Comparison of ENCODE assay signal across 8 cellular contexts in the genomic region with DNA sequence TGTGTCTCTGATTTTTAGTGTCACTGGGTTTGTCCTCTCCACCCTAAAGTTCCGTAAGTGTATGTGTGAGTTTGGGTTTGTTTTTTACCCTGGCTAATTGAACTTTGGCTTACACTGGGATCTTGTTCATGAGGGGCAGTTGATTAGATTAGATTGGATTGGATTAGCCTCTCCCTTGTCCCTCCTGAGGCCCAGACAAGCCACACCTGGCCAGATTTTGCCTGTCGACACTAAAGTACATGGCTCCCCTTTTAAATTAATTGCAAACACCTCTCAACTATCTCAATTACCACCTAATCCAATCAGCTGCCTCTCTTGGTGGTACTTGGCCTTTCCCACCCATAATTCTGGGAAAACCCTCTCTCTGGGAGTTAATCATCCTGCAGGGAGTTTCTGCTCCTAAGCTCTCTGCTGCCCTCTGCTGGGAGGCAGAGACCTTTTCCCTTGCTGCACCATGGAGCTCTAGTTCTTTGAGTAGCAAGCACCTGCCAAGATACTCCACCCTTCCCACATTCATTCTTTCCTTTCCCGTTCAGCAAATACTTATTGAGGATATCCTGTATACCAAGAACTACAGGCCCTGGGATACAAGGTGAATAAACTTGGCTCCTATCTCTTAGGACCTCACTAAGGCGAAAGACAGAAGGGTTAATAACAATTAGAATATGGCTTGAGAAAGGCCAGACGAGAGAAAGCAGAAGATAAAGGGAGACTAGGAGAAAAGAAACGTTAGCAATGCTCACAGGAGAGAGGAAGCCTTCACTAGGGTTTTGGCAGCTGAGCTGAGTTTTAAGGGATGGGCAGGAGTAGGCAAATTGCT. TPM values are rescaled to one million over a fixed set of nuclear protein-coding genes. Genes with fewer than 3 reads are reported as not detected.
A peak's percentile ranks its signal among the peaks of the same experiment; 100 is the strongest.
DNase-seq lines count a peak whose midpoint lies in the region; ATAC-seq and TF ChIP-seq lines count a peak whose summit lies in the region.

No MANE protein-coding gene starts in this region.

- TF ChIP-seq POLR2A in gastroesophageal sphincter (IDR thresholded peaks at IDR 0.05) (no peak), transverse colon (IDR thresholded peaks at IDR 0.05) (no peak)

- intact Hi-C loops in transverse colon (cut with DNase I; ENCODE audit: low total_unique reads), result loop anchor here (2.0 to 10.0 kb wide), 2 partner anchors 195 to 335 kb away; a partner anchor contains a TSS

- no peaks in the 10 kb centered on the region for H3K79me2 ChIP-seq in Karpas-422 (ENCODE audit: low read length)

- no peaks in the 10 kb centered on the region for H3K9me2 ChIP-seq in Karpas-422 (replicated peaks; ENCODE audit: insufficient read depth, low read length)

- in situ Hi-C loops in transverse colon (cut with MboI; ENCODE audit: low pct_ligation_motif_present in 1 of 4, low pct_unique_long_range_greater_than_20kb in 1 of 4, low sequenced_read_pairs in 3 of 4), result loop anchor here (5.0 to 25.0 kb wide), 6 partner anchors 193 to 293 kb away; a partner anchor contains a TSS

- no peak overlapping the region for H2AFZ ChIP-seq in Karpas-422 (ENCODE audit: low read length)

- H3K9me3 ChIP-seq in Karpas-422 (ENCODE audit: low read length) (no peaks in the 10 kb centered on the region), RWPE2 (ENCODE audit: severe bottlenecking) (no peaks in the 10 kb centered on the region), gastroesophageal sphincter (no peaks in the 10 kb centered on the region), transverse colon (no peaks in the 10 kb centered on the region)

- no peaks in the 10 kb centered on the region for H4K20me1 ChIP-seq in Karpas-422 (ENCODE audit: insufficient read depth, low read depth, low read length)

- H3K27me3 Mint-ChIP-seq in osteocyte (ENCODE audit: unreplicated experiment), result peaks cover 24% of the 10 kb centered on the region

- H3K4me1 ChIP-seq in Karpas-422 (ENCODE audit: low read length), result no peaks in the 10 kb centered on the region
- H3K4me1 ChIP-seq in RWPE2 (ENCODE audit: insufficient read depth, poor library complexity, severe bottlenecking), result no peaks in the 10 kb centered on the region
- no peaks in the 10 kb centered on the region for H3K4me1 ChIP-seq in gastroesophageal sphincter
- H3K4me1 ChIP-seq in transverse colon, result peaks cover 0 to 9% (median 4%) of the 10 kb centered on the region in 4 donors

- no peak overlapping the region for H3K27ac Mint-ChIP-seq in osteocyte (ENCODE audit: unreplicated experiment)

- no peak overlapping the region for H3K9ac ChIP-seq in Karpas-422 (ENCODE audit: low read length)

- H3K27me3 ChIP-seq in Karpas-422 (ENCODE audit: low read length) (no peaks in the 10 kb centered on the region), RWPE2 (ENCODE audit: insufficient read depth, poor library complexity, severe bottlenecking) (no peaks in the 10 kb centered on the region), gastroesophageal sphincter (peaks cover 11% of the 10 kb centered on the region), transverse colon (no peaks in the 10 kb centered on the region)

- TF ChIP-seq CTCF in RWPE2 (IDR thresholded peaks at IDR 0.05; ENCODE audit: poor library complexity, severe bottlenecking) (peak; percentile 94), gastroesophageal sphincter (IDR thresholded peaks at IDR 0.05) (peak; percentile 68 to 91 (median 78)), osteocyte (IDR thresholded peaks at IDR 0.05) (peak; percentile 90), transverse colon (IDR thresholded peaks at IDR 0.05) (peak; percentile 89 to 94 (median 92))

- H3K4me2 ChIP-seq in Karpas-422 (ENCODE audit: low read depth, low read length, poor library complexity, severe bottlenecking), result no peak overlapping the region

- H3K4me3 Mint-ChIP-seq in osteocyte (ENCODE audit: unreplicated experiment), result no peak overlapping the region

- DNase-seq in DMS 273 treated with DMSO at 0.1 percent for 48 hours (lab: John Stamatoyannopoulos, UW) (peak; percentile 4), Karpas-422 (peak; percentile 76), RWPE2 (ENCODE audit: low spot score) (peak; percentile 66), osteocyte (ENCODE audit: extremely low spot score, unreplicated experiment) (peak; percentile 87), transverse colon (peak; percentile 86), cortex of kidney (lab: John Stamatoyannopoulos, UW) (no peak)
- peak; percentile 84 for DNase-seq in activated effector memory CD4-positive, alpha-beta T cell treated with anti-CD3 and anti-CD28 coated beads, Interleukin-2, amount 50 U/mL, for 16 hours

- H3K9me3 Mint-ChIP-seq in osteocyte (ENCODE audit: unreplicated experiment), result no peaks in the 10 kb centered on the region

- ATAC-seq in RWPE2 (ENCODE audit: low read depth) (peak; percentile 83), gastroesophageal sphincter (no peak)

- no peaks in the 10 kb centered on the region for H3K4me1 Mint-ChIP-seq in osteocyte (ENCODE audit: unreplicated experiment)

- no peak for TF ChIP-seq EP300 in gastroesophageal sphincter (IDR thresholded peaks at IDR 0.05)
- no peak for TF ChIP-seq EP300 in transverse colon (IDR thresholded peaks at IDR 0.05; ENCODE audit: low read depth)

- H3K27ac ChIP-seq in Karpas-422 (ENCODE audit: low read length), result no peak overlapping the region
- H3K27ac ChIP-seq in RWPE2 (ENCODE audit: poor library complexity, severe bottlenecking), result no peak overlapping the region
- H3K27ac ChIP-seq in gastroesophageal sphincter, result no peak overlapping the region
- H3K27ac ChIP-seq in transverse colon, result no peak overlapping the region

- WGBS in gastroesophageal sphincter (ENCODE audit: low coverage in 1 of 2), 2 donors, result 30 to 49% methylated on average over 3 to 4 of the region's 6 CpGs
- 42 to 43% methylated on average over 5 to 6 of the region's 6 CpGs for WGBS in transverse colon (ENCODE audit: low coverage in 1 of 2), 2 donors

- no peaks in the 10 kb centered on the region for H3K36me3 Mint-ChIP-seq in osteocyte (ENCODE audit: unreplicated experiment)

- H3K4me3 ChIP-seq in Karpas-422 (ENCODE audit: low read length), result no peak overlapping the region
- no peak overlapping the region for H3K4me3 ChIP-seq in RWPE2 (ENCODE audit: severe bottlenecking)
- no peak overlapping the region for H3K4me3 ChIP-seq in gastroesophageal sphincter
- no peak overlapping the region for H3K4me3 ChIP-seq in transverse colon

- H3K36me3 ChIP-seq in Karpas-422 (ENCODE audit: insufficient read depth, low read length) (no peaks in the 10 kb centered on the region), RWPE2 (ENCODE audit: low read depth) (no peaks in the 10 kb centered on the region), gastroesophageal sphincter (no peaks in the 10 kb centered on the region), transverse colon (no peaks in the 10 kb centered on the region)

RNA-seq across cellular contexts. Expression of a gene that starts 60.0 kb away (rescaled TPM):
- total RNA-seq in Karpas-422 (2014; rRNA removed; shearing (Covaris generic); ENCODE audit: low replicate concordance), result 22.2 and 31.2 TPM in 2 replicates
- total RNA-seq in gastroesophageal sphincter (10 to 100 TPM; 13.8 to 21.0 (median 14.6) TPM), osteocyte (13.6 and 14.9 TPM in 2 replicates), transverse colon (10 to 100 TPM in 2 of 4 donors, 1 to 10 TPM in 1, not detected in 1; 5.0 to 47.7 (median 32.4) TPM)
